In genomic region chr3:27349832-27350231, GRCh38 we compare ENCODE assay signal across 1 cellular context.
TF ChIP-seq lines count a peak whose summit lies in the region.

No MANE protein-coding gene starts in this region.

TF ChIP-seq in GM23338, 12 proteins besides CTCF, POLR2A, EP300 and RAD21 (continued from another document):
- no peak for TF ChIP-seq ZNF462 (CRISPR knock-in tag; IDR thresholded peaks at IDR 0.05)
- TF ChIP-seq ZNF331 (CRISPR knock-in tag; IDR thresholded peaks at IDR 0.05; ENCODE audit: low read depth) = no peak
- TF ChIP-seq NANOG (IDR thresholded peaks at IDR 0.05; ENCODE audit: borderline replicate concordance) = no peak
- no peak for TF ChIP-seq JUNB (IDR thresholded peaks at IDR 0.05; ENCODE audit: unreplicated experiment)
- no peak for TF ChIP-seq CREB1 (CRISPR knock-in tag; IDR thresholded peaks at IDR 0.05; ENCODE audit: low read depth)
